Comparison of ENCODE assay signal across 1 cellular context in the genomic region with DNA sequence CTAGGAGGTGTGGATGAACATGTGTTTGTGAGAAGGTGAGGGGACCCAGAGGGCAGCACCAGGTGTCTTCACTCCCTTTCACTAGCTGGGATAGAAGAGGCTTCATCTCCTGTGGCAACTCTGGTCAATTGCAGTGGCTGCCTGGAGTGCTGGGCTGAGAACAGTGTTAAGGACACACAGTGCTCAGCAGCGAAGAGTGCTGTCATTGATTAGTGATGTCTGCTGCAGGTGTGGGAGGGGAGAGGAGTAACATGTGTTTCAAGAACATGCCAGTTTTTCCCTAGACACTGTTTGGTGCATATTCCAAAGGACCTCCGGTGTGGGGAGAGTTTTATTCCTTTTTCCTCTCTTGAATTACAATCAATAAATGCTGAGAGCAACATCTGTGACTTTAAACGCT.
TF ChIP-seq lines count a peak whose summit lies in the region.

No MANE protein-coding gene starts in this region.

TF ChIP-seq in K562, 482 proteins besides CTCF, POLR2A, EP300 and RAD21 (continued from another document):
- peak in 1 of 2 experiments; percentile 52; a peak in 1 of 4 replicates for TF ChIP-seq MLLT1 (IDR thresholded peaks at IDR 0.05)
- peak; percentile 91 for TF ChIP-seq ZBTB17 (CRISPR knock-in tag; IDR thresholded peaks at IDR 0.05)
